ENCODE assay signal across 8 cellular contexts in the genomic region with DNA sequence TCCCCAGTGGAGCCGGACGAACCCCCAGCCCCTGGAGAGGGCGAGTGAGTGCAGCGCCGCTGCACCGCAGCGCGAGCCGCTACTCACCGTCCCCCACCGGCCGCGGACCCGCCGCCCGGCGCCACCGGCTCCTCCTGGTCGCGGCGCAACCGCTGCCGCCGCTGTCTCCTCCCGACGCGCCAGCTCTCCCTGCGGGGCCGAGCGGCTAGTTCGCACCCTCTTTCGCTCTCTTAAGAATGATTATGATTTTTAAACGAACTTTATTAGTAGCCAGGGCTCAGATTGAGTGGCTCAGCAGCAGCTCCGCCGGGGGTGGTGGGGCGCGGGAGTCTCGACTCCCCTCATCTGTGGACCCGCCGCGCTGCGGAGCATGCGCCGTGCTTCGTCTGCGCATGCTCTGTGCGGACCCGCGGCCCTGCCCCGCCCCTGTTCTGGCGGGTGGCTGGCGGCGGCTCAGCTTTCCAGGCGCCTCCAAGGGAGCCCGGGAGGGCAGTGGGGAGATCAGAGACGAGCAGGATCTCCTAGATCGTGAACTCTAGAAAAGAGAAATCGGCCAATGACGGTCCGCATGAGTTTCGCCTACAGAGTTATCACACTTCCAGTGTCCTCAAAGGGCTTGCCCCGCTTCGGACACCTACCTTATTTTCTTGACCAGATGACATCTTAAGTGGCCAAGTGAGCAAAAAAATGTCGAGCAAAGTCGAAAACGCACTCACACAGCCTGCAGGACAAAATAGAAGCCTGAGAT. TPM values are rescaled to one million over a fixed set of nuclear protein-coding genes. Genes with fewer than 3 reads are reported as not detected.
A peak's percentile ranks its signal among the peaks of the same experiment; 100 is the strongest.
DNase-seq lines count a peak whose midpoint lies in the region; ATAC-seq and TF ChIP-seq lines count a peak whose summit lies in the region.

A gene (minus strand): TSS at position 372 of the 748 bp plus-strand sequence. CDS start 11,927 bp downstream, outside the sequence.

- H3K9ac ChIP-seq in parathyroid adenoma: no peak within 1 kb of the TSS

- H3K27me3 ChIP-seq in parathyroid adenoma (ENCODE audit: control insufficient read depth, insufficient read depth, low read length) (no peaks in the 10 kb centered on the region), tibial artery (no peaks in the 10 kb centered on the region)

- H3K4me3 ChIP-seq in GM12864 (ENCODE audit: low read depth, low read length) (peak within 1 kb of the TSS; percentile 89), NB4 (ENCODE audit: low read depth, low read length) (peak within 1 kb of the TSS; percentile 78), parathyroid adenoma (ENCODE audit: low read depth, low read length) (peak within 1 kb of the TSS; percentile 95), tibial artery (peak within 1 kb of the TSS; percentile 93 to 99)

- H3K9me3 ChIP-seq in parathyroid adenoma (ENCODE audit: control insufficient read depth, low read length) (no peaks in the 10 kb centered on the region), tibial artery (no peaks in the 10 kb centered on the region)

- peak within 1 kb of the TSS; percentile 83 for H2AFZ ChIP-seq in parathyroid adenoma

- H3K27ac ChIP-seq in parathyroid adenoma (peak within 1 kb of the TSS; percentile 29), tibial artery (peak within 1 kb of the TSS; percentile 96 to 97)

- TF ChIP-seq CTCF in GM12864 (IDR thresholded peaks at IDR 0.05; ENCODE audit: low read depth, low read length, missing control alignments): no peak
- no peak for TF ChIP-seq CTCF in NB4 (IDR thresholded peaks at IDR 0.05; ENCODE audit: low read depth, low read length)
- no peak for TF ChIP-seq CTCF in parathyroid adenoma (IDR thresholded peaks at IDR 0.05)
- peak in 1 of 2 experiments; percentile 11 for TF ChIP-seq CTCF in tibial artery (IDR thresholded peaks at IDR 0.05)

- peak within 1 kb of the TSS; percentile 80 for H3K4me2 ChIP-seq in parathyroid adenoma (ENCODE audit: low read length)

- peak; percentile 82 for ATAC-seq in HG02588 (IDR thresholded peaks at IDR 0.05; ENCODE audit: unreplicated experiment)
- peak; percentile 99 for ATAC-seq in Right ventricle myocardium superior (ENCODE audit: poor library complexity)

- DNase-seq in GM12864 (ENCODE audit: low read depth) (peak; percentile 24), NB4 (ENCODE audit: low read depth) (peak; percentile 89), SKM-1 treated with dmso at 0.1 percent for 144 hours (lab: John Stamatoyannopoulos, UW; ENCODE audit: unreplicated experiment) (peak; percentile 67), Right ventricle myocardium superior (peak; percentile 90), tibial artery (peak; percentile 79 to 93)
- peak; percentile 61 for DNase-seq in activated naive CD8-positive, alpha-beta T cell treated with anti-CD3 and anti-CD28 coated beads, Interleukin-2, amount 50 U/mL, for 16 hours (ENCODE audit: low read depth, low spot score)

- H3K36me3 ChIP-seq in parathyroid adenoma (ENCODE audit: control insufficient read depth, insufficient read depth, low read length) (no peaks in the 10 kb centered on the region), tibial artery (no peaks in the 10 kb centered on the region)

- peak; percentile 70 for TF ChIP-seq POLR2A in NB4 (IDR thresholded peaks at IDR 0.05; ENCODE audit: extremely low read depth, insufficient read length)

- no peaks in the 10 kb centered on the region for H3K4me1 ChIP-seq in parathyroid adenoma
- H3K4me1 ChIP-seq in tibial artery: peaks cover 0 to 48% (median 5%) of the 10 kb centered on the region in 4 donors

- no peaks in the 10 kb centered on the region for H3K79me2 ChIP-seq in parathyroid adenoma

- intact Hi-C loops in Right ventricle myocardium superior (cut with DNase I) (no loop called here), tibial artery (cut with DNase I; ENCODE audit: low total_unique reads) (loop anchor here (5.0 kb wide), 1 partner anchor 50 kb away; a partner anchor contains a TSS)

RNA-seq across cellular contexts. Expression of the gene that starts here (rescaled TPM):
- total RNA-seq in Right ventricle myocardium superior: 10.8 TPM

Comparison
In these comparisons a context has a peak if more than half of its experiments do, and no peak if none do; other contexts are left out.
1. Peak in every context shown above with its lines: DNase-seq, ATAC-seq, H3K4me3 ChIP-seq and H3K27ac ChIP-seq.
2. DNase-seq: peak in every context shown above with its lines; median percentile 90 in Right ventricle myocardium superior; 89 in NB4; 86 in tibial artery; 67 in SKM-1 treated with dmso at 0.1 percent for 144 hours; 61 in activated naive CD8-positive, alpha-beta T cell treated with anti-CD3 and anti-CD28 coated beads, Interleukin-2, amount 50 U/mL, for 16 hours; 24 in GM12864.